In the genomic region with DNA sequence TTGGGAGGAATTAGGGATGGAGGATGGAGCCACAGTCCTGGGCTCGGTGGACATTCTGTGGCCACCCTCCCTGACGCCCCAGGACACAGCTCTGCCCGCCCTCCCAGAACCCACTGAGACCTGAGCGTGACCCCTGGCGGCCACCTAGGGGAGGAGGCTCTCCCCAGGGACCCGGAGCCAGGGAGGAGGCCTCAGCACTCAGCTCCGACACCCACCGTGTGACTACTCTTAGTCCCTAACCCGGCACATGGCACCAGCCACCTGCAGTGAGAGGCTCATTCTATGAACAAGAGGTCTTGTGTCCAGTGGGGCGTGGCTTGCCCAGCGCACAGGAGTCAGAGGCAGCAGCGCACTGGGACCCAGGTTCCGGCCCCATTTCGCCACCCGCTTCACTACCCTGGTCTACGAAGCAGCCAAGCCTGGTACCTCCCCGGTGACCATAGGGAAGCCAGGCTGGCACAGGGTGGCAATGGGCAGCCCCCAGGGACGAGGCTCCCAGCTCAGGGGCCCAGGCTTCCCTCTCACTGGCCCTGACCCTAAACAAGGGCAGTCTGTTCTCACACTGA, we compare ENCODE assay signal across 19 cellular contexts. TPM values are rescaled to one million over a fixed set of nuclear protein-coding genes. Genes with fewer than 3 reads are reported as not detected.
DNase-seq lines count a peak whose midpoint lies in the region; ATAC-seq and TF ChIP-seq lines count a peak whose summit lies in the region.
"Had no signal": no experiment of that assay in that cellular context is flagged by ENCODE, and none has a peak within 500 bp of the region (broad histone marks: within the 10 kb centered on the region; RNA-seq: fewer than 3 reads in every experiment).

No MANE protein-coding gene starts in this region.

- WGBS in heart left ventricle, 4 donors = 83 to 87% (median 84%) methylated on average over 16 to 18 of the region's 18 CpGs
- 89 to 94% methylated on average over 14 to 18 of the region's 18 CpGs for WGBS in lung, 2 donors

- no peak for TF ChIP-seq POLR2A in heart left ventricle (IDR thresholded peaks at IDR 0.05)

- H3K4me3 ChIP-seq in heart left ventricle (no peak overlapping the region), lung (no peak overlapping the region)
- H3K4me3 ChIP-seq: smooth muscle cell had no signal

- ATAC-seq in Right ventricle myocardium inferior (no peak), heart left ventricle (no peak), lung (ENCODE audit: insufficient read depth, low FRiP score) (no peak), HG03196 (IDR thresholded peaks at IDR 0.05; ENCODE audit: unreplicated experiment) (no peak)
- ATAC-seq in activated CD8-positive, alpha-beta memory T cell treated with anti-CD3 and anti-CD28 coated beads, Interleukin-2, amount 10 ng/mL, durations not matched to agents 7 days and 5 days = no peak
- ATAC-seq: naive thymus-derived CD4-positive, alpha-beta T cell had no signal

- TF ChIP-seq CTCF in heart left ventricle (IDR thresholded peaks at IDR 0.05) = no peak
- TF ChIP-seq CTCF in lung (IDR thresholded peaks at IDR 0.05; ENCODE audit: control extremely low read depth, extremely low read depth) = no peak
- no peak for TF ChIP-seq CTCF in type B pancreatic cell (conservative IDR thresholded peaks at IDR 0.05)

- no peak overlapping the region for H3K4me3 Mint-ChIP-seq in activated CD8-positive, alpha-beta memory T cell treated with anti-CD3 and anti-CD28 coated beads, Interleukin-2, amount 10 ng/mL, durations not matched to agents 7 days and 5 days
- H3K4me3 Mint-ChIP-seq in type B pancreatic cell = no peak overlapping the region
- H3K4me3 Mint-ChIP-seq: activated naive CD8-positive, alpha-beta T cell treated with anti-CD3 and anti-CD28 coated beads, Interleukin-2, amount 10 ng/mL, durations not matched to agents 7 days and 5 days; CD4-positive, alpha-beta memory T cell; naive thymus-derived CD4-positive, alpha-beta T cell had no signal

- peaks cover 16% of the 10 kb centered on the region for H3K27me3 Mint-ChIP-seq in activated CD8-positive, alpha-beta memory T cell treated with anti-CD3 and anti-CD28 coated beads, Interleukin-2, amount 10 ng/mL, durations not matched to agents 7 days and 5 days
- peaks cover 5% of the 10 kb centered on the region for H3K27me3 Mint-ChIP-seq in type B pancreatic cell

- DNase-seq in Right ventricle myocardium inferior (ENCODE audit: missing footprints) (peak; percentile 48), heart left ventricle (no peak), lung (ENCODE audit: low spot score) (peak; percentile 27), type B pancreatic cell (ENCODE audit: extremely low spot score, unreplicated experiment) (peak; percentile 60), activated gamma-delta T cell treated with Interleukin-2 at 50 U/mL for 16 hours (no peak), NCI-H2196 treated with DMSO at 0.1 percent for 48 hours (lab: John Stamatoyannopoulos, UW; ENCODE audit: unreplicated experiment) (no peak)
- peak; percentile 35 for DNase-seq in activated CD8-positive, alpha-beta memory T cell treated with anti-CD3 and anti-CD28 coated beads, Interleukin-2, amount 10 ng/mL, durations not matched to agents 7 days and 5 days
- DNase-seq: activated CD4-positive, alpha-beta T cell treated with anti-CD3 and anti-CD28 coated beads, Interleukin-2, amount 50 U/mL, for 48 hours; CD4-positive, alpha-beta memory T cell; Karpas-422; NCI-H1092; NCI-H2081; NCI-H510A; SHP77 treated with DMSO at 0.1 percent for 48 hours; stimulated activated CD4-positive, alpha-beta T cell treated with anti-CD3 and anti-CD28 coated beads, Interleukin-4, amount 100 ng/mL, for 4 hours had no signal

- H3K27ac ChIP-seq in heart left ventricle (no peak overlapping the region), lung (ENCODE audit: low read depth in 1 of 2, low read length in 1 of 2) (no peak overlapping the region)

- H3K36me3 ChIP-seq in heart left ventricle (no peaks in the 10 kb centered on the region), lung (ENCODE audit: control insufficient read depth in 2 of 2, insufficient read depth in 2 of 2, low read length in 2 of 2) (no peaks in the 10 kb centered on the region)

- CTCF ChIA-PET in activated CD8-positive, alpha-beta memory T cell treated with anti-CD3 and anti-CD28 coated beads, Interleukin-2, amount 10 ng/mL, durations not matched to agents 7 days and 5 days (lab: Charles Lee) = interaction anchor here (1.2 to 2.2 kb wide), 7 partner anchors 12 to 266 kb away, joined by 3 to 12 read pairs (median 5); no protein-coding TSS in a partner anchor

- H3K9me3 ChIP-seq in heart left ventricle (peaks cover 0 to 4% (median 0%) of the 10 kb centered on the region in 12 donors), lung (ENCODE audit: control insufficient read depth in 2 of 2, insufficient read depth in 1 of 2, low read length in 1 of 2) (no peaks in the 10 kb centered on the region)

- no peak overlapping the region for H3K27ac Mint-ChIP-seq in activated CD8-positive, alpha-beta memory T cell treated with anti-CD3 and anti-CD28 coated beads, Interleukin-2, amount 10 ng/mL, durations not matched to agents 7 days and 5 days
- H3K27ac Mint-ChIP-seq in type B pancreatic cell = no peak overlapping the region
- H3K27ac Mint-ChIP-seq: activated naive CD8-positive, alpha-beta T cell treated with anti-CD3 and anti-CD28 coated beads, Interleukin-2, amount 10 ng/mL, durations not matched to agents 7 days and 5 days had no signal

- peaks cover 10% of the 10 kb centered on the region for H3K4me1 Mint-ChIP-seq in activated CD8-positive, alpha-beta memory T cell treated with anti-CD3 and anti-CD28 coated beads, Interleukin-2, amount 10 ng/mL, durations not matched to agents 7 days and 5 days
- no peaks in the 10 kb centered on the region for H3K4me1 Mint-ChIP-seq in type B pancreatic cell (ENCODE audit: unreplicated experiment)

- H3K36me3 Mint-ChIP-seq in activated CD8-positive, alpha-beta memory T cell treated with anti-CD3 and anti-CD28 coated beads, Interleukin-2, amount 10 ng/mL, durations not matched to agents 7 days and 5 days = no peaks in the 10 kb centered on the region
- H3K36me3 Mint-ChIP-seq in type B pancreatic cell = no peaks in the 10 kb centered on the region
- H3K36me3 Mint-ChIP-seq: activated naive CD8-positive, alpha-beta T cell treated with anti-CD3 and anti-CD28 coated beads, Interleukin-2, amount 10 ng/mL, durations not matched to agents 7 days and 5 days; CD4-positive, alpha-beta memory T cell; naive thymus-derived CD4-positive, alpha-beta T cell had no signal

- H3K4me1 ChIP-seq in heart left ventricle = no peaks in the 10 kb centered on the region
- H3K4me1 ChIP-seq in lung (ENCODE audit: control insufficient read depth in 2 of 2, insufficient read depth in 2 of 2, low read length in 2 of 2) = no peaks in the 10 kb centered on the region

- H3K9me3 Mint-ChIP-seq in activated CD8-positive, alpha-beta memory T cell treated with anti-CD3 and anti-CD28 coated beads, Interleukin-2, amount 10 ng/mL, durations not matched to agents 7 days and 5 days (ENCODE audit: low read depth) = no peaks in the 10 kb centered on the region
- no peaks in the 10 kb centered on the region for H3K9me3 Mint-ChIP-seq in type B pancreatic cell
- H3K9me3 Mint-ChIP-seq: activated naive CD8-positive, alpha-beta T cell treated with anti-CD3 and anti-CD28 coated beads, Interleukin-2, amount 10 ng/mL, durations not matched to agents 7 days and 5 days; CD4-positive, alpha-beta memory T cell had no signal

- H3K27me3 ChIP-seq in heart left ventricle (peaks cover 0 to 16% (median 4%) of the 10 kb centered on the region in 9 donors), lung (ENCODE audit: control insufficient read depth, insufficient read depth) (no peaks in the 10 kb centered on the region)

- intact Hi-C loops in Right ventricle myocardium inferior (cut with DNase I) (loop anchor here (10.0 kb wide), 2 partner anchors 143 to 313 kb away; partner anchors contain the start of gene REXO4), heart left ventricle (cut with DNase I) (loop anchor here in 8 of 10 donors (2.0 to 10.0 kb wide), 7 partner anchors 136 to 543 kb away; partner anchors contain the start of gene ADAMTSL2 (in 2 of the 8))

RNA-seq across cellular contexts. Expression of gene SARDH, which starts 10.2 kb away (rescaled TPM):
- total RNA-seq in Right ventricle myocardium inferior (0.41 TPM), heart left ventricle (1 to 10 TPM in 2 of 9 donors, under 1 TPM in 7; 0.23 to 1.7 (median 0.70) TPM), lung (1 to 10 TPM; 7.3 to 8.4 TPM), type B pancreatic cell (ENCODE audit: low replicate concordance) (0.76 and 6.8 TPM in 2 replicates)
- polyA plus RNA-seq in heart left ventricle (under 1 TPM; 0.19 to 0.29 TPM), lung (1 to 10 TPM; 1.8 to 2.2 TPM)
- total RNA-seq in activated CD8-positive, alpha-beta memory T cell treated with anti-CD3 and anti-CD28 coated beads, Interleukin-2, amount 10 ng/mL, durations not matched to agents 7 days and 5 days = under 1 TPM; 0.38 to 0.56 TPM

Comparison
In these comparisons a context has a peak if more than half of its experiments do, and no peak if none do; other contexts are left out.
1. DNase-seq: peak in Right ventricle myocardium inferior (single experiment), activated CD8-positive, alpha-beta memory T cell treated with anti-CD3 and anti-CD28 coated beads, Interleukin-2, amount 10 ng/mL, durations not matched to agents 7 days and 5 days (single experiment), lung (single experiment) and type B pancreatic cell (single experiment); none in heart left ventricle (0 of 5), activated gamma-delta T cell treated with Interleukin-2 at 50 U/mL for 16 hours (single experiment) and NCI-H2196 treated with DMSO at 0.1 percent for 48 hours (single experiment).